1 cellular context compared by ENCODE assay signal in the genomic region with DNA sequence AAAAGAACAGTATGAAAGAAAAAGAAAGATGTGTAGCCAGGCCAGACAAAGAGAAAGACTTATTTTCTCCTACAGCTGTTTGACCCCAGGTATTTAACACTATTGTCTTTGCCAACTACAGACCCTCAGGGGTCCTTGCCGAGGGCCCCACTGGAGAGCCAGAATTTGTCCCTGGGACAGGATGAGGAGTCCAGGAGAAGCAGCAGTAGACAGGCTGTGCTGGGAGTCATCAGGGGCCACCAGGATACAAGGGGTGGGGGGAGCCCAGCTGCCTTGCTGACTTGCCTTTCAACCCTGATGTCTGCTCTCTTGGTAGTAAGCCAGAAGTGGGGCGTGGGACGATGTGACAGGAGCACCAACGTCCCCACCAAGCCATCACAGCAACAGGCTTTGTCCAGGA.
TF ChIP-seq lines count a peak whose summit lies in the region.

No MANE protein-coding gene starts in this region.

TF ChIP-seq in GM23338, 12 proteins besides CTCF, POLR2A, EP300 and RAD21 (continued from another document):
- TF ChIP-seq, protein P1, sequence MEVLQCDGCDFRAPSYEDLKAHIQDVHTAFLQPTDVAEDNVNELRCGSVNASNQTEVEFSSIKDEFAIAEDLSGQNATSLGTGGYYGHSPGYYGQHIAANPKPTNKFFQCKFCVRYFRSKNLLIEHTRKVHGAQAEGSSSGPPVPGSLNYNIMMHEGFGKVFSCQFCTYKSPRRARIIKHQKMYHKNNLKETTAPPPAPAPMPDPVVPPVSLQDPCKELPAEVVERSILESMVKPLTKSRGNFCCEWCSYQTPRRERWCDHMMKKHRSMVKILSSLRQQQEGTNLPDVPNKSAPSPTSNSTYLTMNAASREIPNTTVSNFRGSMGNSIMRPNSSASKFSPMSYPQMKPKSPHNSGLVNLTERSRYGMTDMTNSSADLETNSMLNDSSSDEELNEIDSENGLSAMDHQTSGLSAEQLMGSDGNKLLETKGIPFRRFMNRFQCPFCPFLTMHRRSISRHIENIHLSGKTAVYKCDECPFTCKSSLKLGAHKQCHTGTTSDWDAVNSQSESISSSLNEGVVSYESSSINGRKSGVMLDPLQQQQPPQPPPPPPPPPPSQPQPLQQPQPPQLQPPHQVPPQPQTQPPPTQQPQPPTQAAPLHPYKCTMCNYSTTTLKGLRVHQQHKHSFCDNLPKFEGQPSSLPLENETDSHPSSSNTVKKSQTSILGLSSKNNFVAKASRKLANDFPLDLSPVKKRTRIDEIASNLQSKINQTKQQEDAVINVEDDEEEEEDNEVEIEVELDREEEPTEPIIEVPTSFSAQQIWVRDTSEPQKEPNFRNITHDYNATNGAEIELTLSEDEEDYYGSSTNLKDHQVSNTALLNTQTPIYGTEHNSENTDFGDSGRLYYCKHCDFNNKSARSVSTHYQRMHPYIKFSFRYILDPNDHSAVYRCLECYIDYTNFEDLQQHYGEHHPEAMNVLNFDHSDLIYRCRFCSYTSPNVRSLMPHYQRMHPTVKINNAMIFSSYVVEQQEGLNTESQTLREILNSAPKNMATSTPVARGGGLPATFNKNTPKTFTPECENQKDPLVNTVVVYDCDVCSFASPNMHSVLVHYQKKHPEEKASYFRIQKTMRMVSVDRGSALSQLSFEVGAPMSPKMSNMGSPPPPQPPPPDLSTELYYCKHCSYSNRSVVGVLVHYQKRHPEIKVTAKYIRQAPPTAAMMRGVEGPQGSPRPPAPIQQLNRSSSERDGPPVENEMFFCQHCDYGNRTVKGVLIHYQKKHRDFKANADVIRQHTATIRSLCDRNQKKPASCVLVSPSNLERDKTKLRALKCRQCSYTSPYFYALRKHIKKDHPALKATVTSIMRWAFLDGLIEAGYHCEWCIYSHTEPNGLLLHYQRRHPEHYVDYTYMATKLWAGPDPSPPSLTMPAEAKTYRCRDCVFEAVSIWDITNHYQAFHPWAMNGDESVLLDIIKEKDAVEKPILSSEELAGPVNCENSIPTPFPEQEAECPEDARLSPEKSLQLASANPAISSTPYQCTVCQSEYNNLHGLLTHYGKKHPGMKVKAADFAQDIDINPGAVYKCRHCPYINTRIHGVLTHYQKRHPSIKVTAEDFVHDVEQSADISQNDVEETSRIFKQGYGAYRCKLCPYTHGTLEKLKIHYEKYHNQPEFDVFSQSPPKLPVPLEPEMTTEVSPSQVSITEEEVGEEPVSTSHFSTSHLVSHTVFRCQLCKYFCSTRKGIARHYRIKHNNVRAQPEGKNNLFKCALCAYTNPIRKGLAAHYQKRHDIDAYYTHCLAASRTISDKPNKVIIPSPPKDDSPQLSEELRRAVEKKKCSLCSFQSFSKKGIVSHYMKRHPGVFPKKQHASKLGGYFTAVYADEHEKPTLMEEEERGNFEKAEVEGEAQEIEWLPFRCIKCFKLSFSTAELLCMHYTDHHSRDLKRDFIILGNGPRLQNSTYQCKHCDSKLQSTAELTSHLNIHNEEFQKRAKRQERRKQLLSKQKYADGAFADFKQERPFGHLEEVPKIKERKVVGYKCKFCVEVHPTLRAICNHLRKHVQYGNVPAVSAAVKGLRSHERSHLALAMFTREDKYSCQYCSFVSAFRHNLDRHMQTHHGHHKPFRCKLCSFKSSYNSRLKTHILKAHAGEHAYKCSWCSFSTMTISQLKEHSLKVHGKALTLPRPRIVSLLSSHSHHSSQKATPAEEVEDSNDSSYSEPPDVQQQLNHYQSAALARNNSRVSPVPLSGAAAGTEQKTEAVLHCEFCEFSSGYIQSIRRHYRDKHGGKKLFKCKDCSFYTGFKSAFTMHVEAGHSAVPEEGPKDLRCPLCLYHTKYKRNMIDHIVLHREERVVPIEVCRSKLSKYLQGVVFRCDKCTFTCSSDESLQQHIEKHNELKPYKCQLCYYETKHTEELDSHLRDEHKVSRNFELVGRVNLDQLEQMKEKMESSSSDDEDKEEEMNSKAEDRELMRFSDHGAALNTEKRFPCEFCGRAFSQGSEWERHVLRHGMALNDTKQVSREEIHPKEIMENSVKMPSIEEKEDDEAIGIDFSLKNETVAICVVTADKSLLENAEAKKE (CRISPR knock-in tag; IDR thresholded peaks at IDR 0.05): no peak
- TF ChIP-seq REST (IDR thresholded peaks at IDR 0.05; ENCODE audit: unreplicated experiment) (no peak), EZH2phosphoT487 (IDR thresholded peaks at IDR 0.05; ENCODE audit: unreplicated experiment) (no peak), NANOG (IDR thresholded peaks at IDR 0.05; ENCODE audit: borderline replicate concordance) (no peak), ZNF114 (CRISPR knock-in tag; IDR thresholded peaks at IDR 0.05) (no peak), POLR2AphosphoS5 (IDR thresholded peaks at IDR 0.05; ENCODE audit: low read depth) (no peak), CREB1 (CRISPR knock-in tag; IDR thresholded peaks at IDR 0.05; ENCODE audit: low read depth) (no peak), STAT1 (IDR thresholded peaks at IDR 0.05; ENCODE audit: unreplicated experiment) (no peak), EZH2 (IDR thresholded peaks at IDR 0.05; ENCODE audit: low read depth, unreplicated experiment) (no peak)
- TF ChIP-seq, protein P2, sequence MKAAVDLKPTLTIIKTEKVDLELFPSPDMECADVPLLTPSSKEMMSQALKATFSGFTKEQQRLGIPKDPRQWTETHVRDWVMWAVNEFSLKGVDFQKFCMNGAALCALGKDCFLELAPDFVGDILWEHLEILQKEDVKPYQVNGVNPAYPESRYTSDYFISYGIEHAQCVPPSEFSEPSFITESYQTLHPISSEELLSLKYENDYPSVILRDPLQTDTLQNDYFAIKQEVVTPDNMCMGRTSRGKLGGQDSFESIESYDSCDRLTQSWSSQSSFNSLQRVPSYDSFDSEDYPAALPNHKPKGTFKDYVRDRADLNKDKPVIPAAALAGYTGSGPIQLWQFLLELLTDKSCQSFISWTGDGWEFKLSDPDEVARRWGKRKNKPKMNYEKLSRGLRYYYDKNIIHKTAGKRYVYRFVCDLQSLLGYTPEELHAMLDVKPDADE (IDR thresholded peaks at IDR 0.05): no peak
